14 cellular contexts compared by ENCODE assay signal in the genomic region with DNA sequence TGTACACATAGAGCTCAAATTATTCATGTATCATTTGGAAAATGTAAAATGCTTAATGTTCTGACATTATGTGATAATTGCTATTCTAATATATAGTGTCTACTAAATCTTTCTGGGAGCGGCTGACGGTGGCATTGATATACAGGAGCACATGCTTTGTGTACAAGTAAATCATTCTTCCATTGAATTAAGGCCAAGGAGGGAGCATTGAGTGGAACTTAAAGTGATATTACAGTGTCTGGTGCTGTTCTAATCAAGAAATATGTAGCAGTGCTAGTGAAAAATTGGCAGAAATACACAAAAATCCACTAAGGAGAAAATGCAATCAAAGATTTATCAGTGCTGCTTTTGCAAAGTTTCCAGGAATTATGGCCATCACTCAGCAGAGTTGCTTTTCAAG.
DNase-seq lines count a peak whose midpoint lies in the region; ATAC-seq lines count a peak whose summit lies in the region.
"Had no signal": no experiment of that assay in that cellular context is flagged by ENCODE, and none has a peak within 500 bp of the region (broad histone marks: within the 10 kb centered on the region; RNA-seq: fewer than 3 reads in every experiment).

No MANE protein-coding gene starts in this region.

- no peak for ATAC-seq in GM19351 (IDR thresholded peaks at IDR 0.05; ENCODE audit: unreplicated experiment)
- ATAC-seq: CD8-positive, alpha-beta T cell had no signal

- peak in 2 of 3 experiments; percentile 42 to 88 for DNase-seq in NCI-H1417 (lab: John Stamatoyannopoulos, UW)
- peak; percentile 61 for DNase-seq in NCI-H1417 treated with DMSO at 0.1 percent for 48 hours (lab: John Stamatoyannopoulos, UW)
- DNase-seq in SK-N-DZ (ENCODE audit: low spot score) = peak; percentile 44
- no peak for DNase-seq in SHP77 (lab: John Stamatoyannopoulos, UW)
- DNase-seq: 8988T; ACHN; AML-193; Caco-2; Calu3; CD4-positive, alpha-beta T cell; CD8-positive, alpha-beta T cell; DMS79 treated with DMSO at 0.1 percent for 48 hours; GF-D8 had no signal

Comparison
In these comparisons a context has a peak if more than half of its experiments do, and no peak if none do; other contexts are left out.
1. DNase-seq: peak in NCI-H1417 (2 of 3), NCI-H1417 treated with DMSO at 0.1 percent for 48 hours (single experiment) and SK-N-DZ (single experiment); none in SHP77 (0 of 2).